ENCODE assay signal across 10 cellular contexts in genomic region chr12:75759842-75760260, GRCh38.
DNase-seq lines count a peak whose midpoint lies in the region; ATAC-seq and TF ChIP-seq lines count a peak whose summit lies in the region.
"Had no signal": no experiment of that assay in that cellular context is flagged by ENCODE, and none has a peak within 500 bp of the region (broad histone marks: within the 10 kb centered on the region; RNA-seq: fewer than 3 reads in every experiment).

No MANE protein-coding gene starts in this region.

- H2AFZ ChIP-seq in ACC112 (ENCODE audit: low read length, unreplicated experiment), result no peak overlapping the region
- H2AFZ ChIP-seq in OCI-LY7 (ENCODE audit: low read length), result peak overlapping the region; percentile 77; the same call in 1 of the 2 replicates
- H2AFZ ChIP-seq in fibroblast of lung (ENCODE audit: low read length), result no peak overlapping the region
- no peak overlapping the region for H2AFZ ChIP-seq in PC-9

- no peak overlapping the region for H3K4me3 ChIP-seq in ACC112 (ENCODE audit: low read depth, low read length)
- no peak overlapping the region for H3K4me3 ChIP-seq in OCI-LY7 (ENCODE audit: low read depth, low read length, poor library complexity, severe bottlenecking)
- H3K4me3 ChIP-seq in fibroblast of lung (replicated peaks in 1 of 4; ENCODE audit: control extremely low read depth in 1 of 4, insufficient read depth in 1 of 4, low read depth in 3 of 4, low read length in 4 of 4), result peak overlapping the region in 1 of 4 experiments; percentile 3
- H3K4me3 ChIP-seq in PC-9, result no peak overlapping the region
- H3K4me3 ChIP-seq: SJSA1 had no signal

- BruUV-seq in OCI-LY7 (replicated peaks; lab: Mats Ljungman, UMichigan) (no TSS peak), PC-9 (replicated peaks; lab: Mats Ljungman, UMichigan) (no TSS peak)

- intact Hi-C loops in OCI-LY7 (cut with micrococcal nuclease; ENCODE audit: unreplicated experiment), result loop anchor here (1.0 to 5.0 kb wide), 3 partner anchors 201 to 271 kb away; partner anchors contain the start of gene PHLDA1
- intact Hi-C loops in PC-9 (cut with micrococcal nuclease; ENCODE audit: unreplicated experiment), result no loop called here

- H3K4me2 ChIP-seq in OCI-LY7 (ENCODE audit: low read length) (peak overlapping the region; percentile 71), fibroblast of lung (ENCODE audit: extremely low read depth, insufficient read depth, low read length) (peak overlapping the region; percentile 4), PC-9 (no peak overlapping the region)

- no peak for DNase-seq in OCI-LY7 (ENCODE audit: low spot score)
- peak; percentile 88 to 91 for DNase-seq in fibroblast of lung (ENCODE audit: low read depth in 2 of 2)
- DNase-seq in PC-9, result no peak
- no peak for DNase-seq in NCI-H128 (lab: John Stamatoyannopoulos, UW; ENCODE audit: unreplicated experiment)
- DNase-seq: endodermal cell had no signal

- H3K79me2 ChIP-seq in ACC112 (ENCODE audit: control insufficient read depth, insufficient read depth, low read length, unreplicated experiment) (no peaks in the 10 kb centered on the region), OCI-LY7 (ENCODE audit: insufficient read depth, low read depth, low read length) (no peaks in the 10 kb centered on the region), fibroblast of lung (ENCODE audit: control insufficient read depth, insufficient read depth, low read length) (no peaks in the 10 kb centered on the region), PC-9 (ENCODE audit: low read depth) (no peaks in the 10 kb centered on the region)

- H3K4me1 ChIP-seq in ACC112 (ENCODE audit: control insufficient read depth, insufficient read depth, low read length, unreplicated experiment) (peaks cover 22% of the 10 kb centered on the region), OCI-LY7 (ENCODE audit: insufficient read depth, low read length, poor library complexity, severe bottlenecking) (peaks cover 63% of the 10 kb centered on the region), fibroblast of lung (ENCODE audit: control insufficient read depth, extremely low read depth, insufficient read depth, low read length) (peaks cover 7% of the 10 kb centered on the region), PC-9 (replicated peaks; ENCODE audit: insufficient read depth) (peaks cover 7% of the 10 kb centered on the region)

- H4K20me1 ChIP-seq in OCI-LY7 (ENCODE audit: insufficient read depth, low read length) (no peaks in the 10 kb centered on the region), fibroblast of lung (ENCODE audit: control insufficient read depth, extremely low read depth, insufficient read depth, low read length) (no peaks in the 10 kb centered on the region), PC-9 (ENCODE audit: insufficient read depth) (no peaks in the 10 kb centered on the region)

- POLR2A ChIA-PET in OCI-LY7 (lab: Charles Lee), result interaction anchor here (0.6 to 1.9 kb wide), 13 partner anchors 8 to 1431 kb away, joined by 3 to 9 read pairs (median 4); no protein-coding TSS in a partner anchor
- POLR2A ChIA-PET in PC-9 (lab: Charles Lee; ENCODE audit: unreplicated experiment), result no interaction called here

- H3K9me2 ChIP-seq in OCI-LY7 (ENCODE audit: insufficient read depth, low read length) (no peaks in the 10 kb centered on the region), PC-9 (ENCODE audit: insufficient read depth) (no peaks in the 10 kb centered on the region)

- CTCF ChIA-PET in OCI-LY7 (lab: Charles Lee; ENCODE audit: unreplicated experiment) (interaction anchor here (1.2 to 1.4 kb wide), 2 partner anchors 23 to 272 kb away, joined by 4 to 5 read pairs; partner anchors contain the start of gene PHLDA1), PC-9 (lab: Charles Lee) (interaction anchor here (0.6 kb wide), 1 partner anchor 26 kb away, joined by 3 read pairs; no protein-coding TSS in a partner anchor)

- H3K9me3 ChIP-seq in OCI-LY7 (ENCODE audit: low read length) (no peaks in the 10 kb centered on the region), fibroblast of lung (ENCODE audit: control insufficient read depth, insufficient read depth, low read depth, low read length) (no peaks in the 10 kb centered on the region), PC-9 (ENCODE audit: insufficient read depth, low read depth) (0 out of 2 replicates have a peak, but pooled peaks cover 3% of the 10 kb centered on the region)
- H3K9me3 ChIP-seq: SJSA1 had no signal

- H3K36me3 ChIP-seq in ACC112 (ENCODE audit: insufficient read depth, low read length) (no peaks in the 10 kb centered on the region), OCI-LY7 (ENCODE audit: insufficient read depth, low read length) (no peaks in the 10 kb centered on the region), fibroblast of lung (ENCODE audit: control insufficient read depth, insufficient read depth, low read length) (no peaks in the 10 kb centered on the region), PC-9 (ENCODE audit: low read depth) (no peaks in the 10 kb centered on the region)
- H3K36me3 ChIP-seq: SJSA1 had no signal

- TF ChIP-seq CTCF in OCI-LY7 (conservative IDR thresholded peaks at IDR 0.05; ENCODE audit: low read length) (no peak), fibroblast of lung (conservative IDR thresholded peaks at IDR 0.05 in 1 of 2, IDR thresholded peaks at IDR 0.05 in 1 of 2; ENCODE audit: low read depth in 1 of 2, low read length in 2 of 2) (no peak), PC-9 (conservative IDR thresholded peaks at IDR 0.05) (no peak)

- ATAC-seq in GM19351 (IDR thresholded peaks at IDR 0.05; ENCODE audit: unreplicated experiment), result peak; percentile 72
- ATAC-seq in GM19324 (IDR thresholded peaks at IDR 0.05; ENCODE audit: low FRiP score, unreplicated experiment), result no peak
- ATAC-seq in GM19467 (IDR thresholded peaks at IDR 0.05; ENCODE audit: unreplicated experiment), result no peak

- H3K27me3 ChIP-seq in ACC112 (ENCODE audit: insufficient read depth, low read length) (no peaks in the 10 kb centered on the region), fibroblast of lung (ENCODE audit: control insufficient read depth, insufficient read depth, low read length) (no peaks in the 10 kb centered on the region), PC-9 (ENCODE audit: insufficient read depth, low read depth) (no peaks in the 10 kb centered on the region)
- H3K27me3 ChIP-seq: SJSA1 had no signal

- no peaks in the 10 kb centered on the region for H3F3A ChIP-seq in PC-9 (ENCODE audit: insufficient read depth, low read depth)

- H3K9ac ChIP-seq in fibroblast of lung (ENCODE audit: insufficient read depth, low read length), result no peak overlapping the region

- H3K27ac ChIP-seq in ACC112 (ENCODE audit: low read depth, low read length) (peak overlapping the region; percentile 86), OCI-LY7 (ENCODE audit: low read depth, low read length, poor library complexity, severe bottlenecking) (peak overlapping the region; percentile 91), fibroblast of lung (ENCODE audit: insufficient read depth, low read length) (peak overlapping the region; percentile 62), PC-9 (no peak overlapping the region)
- H3K27ac ChIP-seq: SJSA1 had no signal

Comparison
In these comparisons a context has a peak if more than half of its experiments do, and no peak if none do; other contexts are left out.
1. DNase-seq: peak in fibroblast of lung (2 of 2); none in OCI-LY7 (single experiment), PC-9 (0 of 2) and NCI-H128 (single experiment).